9 cellular contexts compared by ENCODE assay signal in the genomic region with DNA sequence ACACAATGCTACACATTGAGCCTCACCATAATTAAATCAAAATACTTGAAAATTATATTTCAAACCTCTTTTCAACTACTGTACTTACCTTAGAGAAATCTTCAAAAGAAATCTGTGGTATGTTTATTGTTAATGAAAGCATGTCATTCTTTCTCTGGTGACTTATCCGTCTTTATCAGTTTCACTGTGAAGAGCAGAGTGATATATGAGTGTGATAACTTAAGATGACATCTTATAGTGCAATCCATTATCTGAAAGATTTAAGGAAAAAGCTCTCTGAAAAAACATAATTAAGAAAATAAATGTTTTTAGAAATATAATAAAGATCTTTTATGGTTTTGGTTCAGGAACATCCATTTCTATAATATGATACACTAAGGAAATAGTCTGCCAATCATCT.
"Had no signal": no experiment of that assay in that cellular context is flagged by ENCODE, and none has a peak within 500 bp of the region (broad histone marks: within the 10 kb centered on the region; RNA-seq: fewer than 3 reads in every experiment).

No MANE protein-coding gene starts in this region.

- H3K4me2 ChIP-seq: GM23338 had no signal

- H3K4me3 ChIP-seq: GM23248, GM23338, HAP-1 had no signal

- H3K27ac ChIP-seq: GM23248 had no signal

- ATAC-seq: GM23338, HCT116 had no signal

- H3K9ac ChIP-seq: GM23248 had no signal

- H3K4me1 ChIP-seq: HAP-1 had no signal

- H2AFZ ChIP-seq: GM23248, GM23338 had no signal

- H3K36me3 ChIP-seq: HAP-1 had no signal

- DNase-seq: GM23248, GOT3, H7, H9, HCEC 1CT, HFFc6 had no signal

- H3K9me3 ChIP-seq: HAP-1 had no signal
